ENCODE assay signal across 1 cellular context in the genomic region with DNA sequence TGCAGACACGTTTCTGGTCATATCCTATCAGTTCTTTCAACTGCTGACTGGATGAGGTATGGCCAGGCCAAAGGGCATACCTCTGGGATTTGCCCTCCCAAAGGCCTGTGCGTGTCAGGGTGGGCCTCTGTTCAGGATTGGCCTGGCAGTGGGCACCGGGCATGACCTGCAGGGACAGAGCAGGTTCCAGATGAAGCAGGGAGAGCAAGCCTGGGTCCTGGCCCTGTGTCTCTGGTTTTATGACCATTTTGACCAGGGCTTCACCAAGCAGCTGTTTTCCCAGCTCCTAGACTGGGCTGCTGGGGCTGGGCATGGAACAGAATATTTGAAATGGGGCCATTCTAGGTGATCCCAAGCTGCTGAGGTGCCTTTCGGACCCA.
TF ChIP-seq lines count a peak whose summit lies in the region.

No MANE protein-coding gene starts in this region.

TF ChIP-seq in IMR-90, 13 proteins besides CTCF, POLR2A, EP300 and RAD21:
- TF ChIP-seq RFX5 (IDR thresholded peaks at IDR 0.05; ENCODE audit: low read depth, low read length) (no peak), FOS (IDR thresholded peaks at IDR 0.05; ENCODE audit: low read depth, low read length) (no peak), MAFK (IDR thresholded peaks at IDR 0.05; ENCODE audit: low read depth, low read length) (no peak), MAZ (IDR thresholded peaks at IDR 0.05; ENCODE audit: borderline replicate concordance, low read depth, low read length) (no peak), SMC3 (IDR thresholded peaks at IDR 0.05; ENCODE audit: low read depth, low read length) (no peak), BHLHE40 (IDR thresholded peaks at IDR 0.05; ENCODE audit: low read depth, low read length) (no peak), MXI1 (IDR thresholded peaks at IDR 0.05; ENCODE audit: borderline replicate concordance, low read depth, low read length) (no peak), CEBPB (IDR thresholded peaks at IDR 0.05; ENCODE audit: low read depth, low read length) (no peak), CHD1 (IDR thresholded peaks at IDR 0.05; ENCODE audit: low read depth, low read length) (no peak), RCOR1 (IDR thresholded peaks at IDR 0.05; ENCODE audit: insufficient replicate concordance, low read length) (no peak), NFE2L2 (IDR thresholded peaks at IDR 0.05; ENCODE audit: low read depth, low read length) (no peak)
- TF ChIP-seq, protein P1, sequence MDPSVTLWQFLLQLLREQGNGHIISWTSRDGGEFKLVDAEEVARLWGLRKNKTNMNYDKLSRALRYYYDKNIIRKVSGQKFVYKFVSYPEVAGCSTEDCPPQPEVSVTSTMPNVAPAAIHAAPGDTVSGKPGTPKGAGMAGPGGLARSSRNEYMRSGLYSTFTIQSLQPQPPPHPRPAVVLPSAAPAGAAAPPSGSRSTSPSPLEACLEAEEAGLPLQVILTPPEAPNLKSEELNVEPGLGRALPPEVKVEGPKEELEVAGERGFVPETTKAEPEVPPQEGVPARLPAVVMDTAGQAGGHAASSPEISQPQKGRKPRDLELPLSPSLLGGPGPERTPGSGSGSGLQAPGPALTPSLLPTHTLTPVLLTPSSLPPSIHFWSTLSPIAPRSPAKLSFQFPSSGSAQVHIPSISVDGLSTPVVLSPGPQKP (IDR thresholded peaks at IDR 0.05; ENCODE audit: borderline replicate concordance, low read depth, low read length): no peak
- TF ChIP-seq, protein P2, sequence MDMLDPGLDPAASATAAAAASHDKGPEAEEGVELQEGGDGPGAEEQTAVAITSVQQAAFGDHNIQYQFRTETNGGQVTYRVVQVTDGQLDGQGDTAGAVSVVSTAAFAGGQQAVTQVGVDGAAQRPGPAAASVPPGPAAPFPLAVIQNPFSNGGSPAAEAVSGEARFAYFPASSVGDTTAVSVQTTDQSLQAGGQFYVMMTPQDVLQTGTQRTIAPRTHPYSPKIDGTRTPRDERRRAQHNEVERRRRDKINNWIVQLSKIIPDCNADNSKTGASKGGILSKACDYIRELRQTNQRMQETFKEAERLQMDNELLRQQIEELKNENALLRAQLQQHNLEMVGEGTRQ (IDR thresholded peaks at IDR 0.05; ENCODE audit: low read depth, low read length): no peak
TF ChIP-seq in IMR-90: peak in this region for 0.
